1 cellular context compared by ENCODE assay signal in the genomic region with DNA sequence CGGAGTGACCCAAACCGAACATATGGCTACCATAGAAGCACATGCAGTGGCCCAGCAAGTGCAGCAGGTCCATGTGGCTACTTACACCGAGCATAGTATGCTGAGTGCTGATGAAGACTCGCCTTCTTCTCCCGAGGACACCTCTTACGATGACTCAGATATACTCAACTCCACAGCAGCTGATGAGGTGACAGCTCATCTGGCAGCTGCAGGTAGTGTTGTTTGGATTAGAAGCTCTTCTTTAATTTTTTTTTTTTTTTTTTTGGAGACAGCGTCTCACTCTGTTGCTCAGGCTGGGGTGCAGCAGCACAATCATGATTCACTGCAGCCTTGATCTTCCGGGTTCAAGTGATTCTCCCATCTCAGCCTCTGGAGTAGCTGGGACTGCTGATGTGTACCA.
TF ChIP-seq lines count a peak whose summit lies in the region.

No MANE protein-coding gene starts in this region.

TF ChIP-seq in HepG2, 621 proteins besides CTCF, POLR2A, EP300 and RAD21 (continued from another document):
- TF ChIP-seq, protein P1, sequence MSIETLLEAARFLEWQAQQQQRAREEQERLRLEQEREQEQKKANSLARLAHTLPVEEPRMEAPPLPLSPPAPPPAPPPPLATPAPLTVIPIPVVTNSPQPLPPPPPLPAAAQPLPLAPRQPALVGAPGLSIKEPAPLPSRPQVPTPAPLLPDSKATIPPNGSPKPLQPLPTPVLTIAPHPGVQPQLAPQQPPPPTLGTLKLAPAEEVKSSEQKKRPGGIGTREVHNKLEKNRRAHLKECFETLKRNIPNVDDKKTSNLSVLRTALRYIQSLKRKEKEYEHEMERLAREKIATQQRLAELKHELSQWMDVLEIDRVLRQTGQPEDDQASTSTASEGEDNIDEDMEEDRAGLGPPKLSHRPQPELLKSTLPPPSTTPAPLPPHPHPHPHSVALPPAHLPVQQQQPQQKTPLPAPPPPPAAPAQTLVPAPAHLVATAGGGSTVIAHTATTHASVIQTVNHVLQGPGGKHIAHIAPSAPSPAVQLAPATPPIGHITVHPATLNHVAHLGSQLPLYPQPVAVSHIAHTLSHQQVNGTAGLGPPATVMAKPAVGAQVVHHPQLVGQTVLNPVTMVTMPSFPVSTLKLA (IDR thresholded peaks at IDR 0.05): 0 out of 2 replicates have a peak, but pooled peaks have one; percentile 14
- no peak for TF ChIP-seq CAMTA2 (CRISPR knock-in tag; IDR thresholded peaks at IDR 0.05; ENCODE audit: borderline replicate concordance)
- TF ChIP-seq ARID2 (CRISPR knock-in tag; IDR thresholded peaks at IDR 0.05; ENCODE audit: borderline replicate concordance): no peak
